ENCODE assay signal across 14 cellular contexts in the genomic region with DNA sequence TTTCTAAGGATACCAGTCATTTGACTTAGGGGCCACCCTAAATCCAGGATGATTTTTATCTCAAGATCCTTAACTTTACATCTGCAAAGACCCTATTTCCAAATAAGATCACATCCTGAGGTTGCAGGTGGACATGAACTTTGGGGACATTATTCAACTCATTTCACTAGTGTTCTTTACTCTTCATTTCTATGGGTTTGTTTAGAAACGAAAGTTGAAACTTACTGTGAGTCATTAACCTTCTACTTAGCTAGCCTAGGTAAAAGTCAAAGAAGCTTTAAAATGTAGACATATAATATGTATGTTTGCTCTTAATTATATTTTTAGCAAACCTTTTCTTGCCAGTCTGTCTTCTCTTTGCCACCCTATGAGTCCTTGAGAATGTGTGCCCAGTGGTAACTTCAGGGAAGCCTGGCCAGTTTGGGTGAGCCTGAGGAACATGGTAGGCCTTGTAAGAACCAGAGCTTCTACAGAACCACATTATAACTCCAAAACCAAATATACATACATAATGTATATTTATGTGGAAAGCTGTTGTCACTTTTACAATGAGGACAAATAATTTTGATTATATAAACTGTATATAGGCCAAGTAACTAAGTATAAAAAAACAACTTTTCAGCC. TPM values are rescaled to one million over a fixed set of nuclear protein-coding genes. Genes with fewer than 3 reads are reported as not detected.
DNase-seq lines count a peak whose midpoint lies in the region; ATAC-seq and TF ChIP-seq lines count a peak whose summit lies in the region.
"Had no signal": no experiment of that assay in that cellular context is flagged by ENCODE, and none has a peak within 500 bp of the region (broad histone marks: within the 10 kb centered on the region; RNA-seq: fewer than 3 reads in every experiment).

No MANE protein-coding gene starts in this region.

- peaks cover 25 to 37% of the 10 kb centered on the region in 2 donors for H3K36me3 Mint-ChIP-seq in CD14-positive monocyte
- peaks cover 6% of the 10 kb centered on the region for H3K36me3 Mint-ChIP-seq in activated naive CD8-positive, alpha-beta T cell

- H3K27me3 Mint-ChIP-seq in CD14-positive monocyte (ENCODE audit: low read depth in 3 of 3), result no peaks in the 10 kb centered on the region
- no peaks in the 10 kb centered on the region for H3K27me3 Mint-ChIP-seq in activated naive CD8-positive, alpha-beta T cell

- intact Hi-C loops in CD14-positive monocyte (cut with micrococcal nuclease), result no loop called here

- H3K4me3 Mint-ChIP-seq in CD14-positive monocyte, result no peak overlapping the region
- H3K4me3 Mint-ChIP-seq in activated naive CD8-positive, alpha-beta T cell, result peak overlapping the region; percentile 38

- DNase-seq in CD14-positive monocyte (ENCODE audit: low spot score) (no peak), cortex of kidney (lab: John Stamatoyannopoulos, UW) (no peak)
- DNase-seq in stimulated activated CD4-positive, alpha-beta T cell treated with anti-CD3 and anti-CD28 coated beads, Interleukin-15, amount 100 ng/mL, for 24 hours, result no peak
- DNase-seq: aorta; GOT3; left colon; NCI-H2029 treated with DMSO at 0.1 percent for 48 hours; posterior cingulate gyrus; stimulated activated CD4-positive, alpha-beta T cell treated with anti-CD3 and anti-CD28 coated beads, Interleukin-12 subunit alpha, Interleukin-12 subunit beta, amount 100 ng/mL, for 4 hours had no signal

- peak overlapping the region in 4 of 7 donors; percentile 13 to 45 (median 30) for H3K27ac Mint-ChIP-seq in CD14-positive monocyte
- H3K27ac Mint-ChIP-seq in activated naive CD8-positive, alpha-beta T cell, result peak overlapping the region; percentile 77

- peaks cover 7% of the 10 kb centered on the region for H3K4me1 Mint-ChIP-seq in CD14-positive monocyte
- peaks cover 66% of the 10 kb centered on the region for H3K4me1 Mint-ChIP-seq in activated naive CD8-positive, alpha-beta T cell (ENCODE audit: low read depth)

- ATAC-seq in GM18907 (IDR thresholded peaks at IDR 0.05; ENCODE audit: unreplicated experiment) (peak; percentile 60), HG03378 (IDR thresholded peaks at IDR 0.05; ENCODE audit: unreplicated experiment) (peak; percentile 61), GM21526 (IDR thresholded peaks at IDR 0.05; ENCODE audit: low FRiP score, unreplicated experiment) (no peak), GM18519 (IDR thresholded peaks at IDR 0.05; ENCODE audit: low FRiP score, unreplicated experiment) (no peak)
- ATAC-seq: left colon had no signal

- TF ChIP-seq CTCF in CD14-positive monocyte (IDR thresholded peaks at IDR 0.05), result no peak

- no peaks in the 10 kb centered on the region for H3K9me3 Mint-ChIP-seq in CD14-positive monocyte
- no peaks in the 10 kb centered on the region for H3K9me3 Mint-ChIP-seq in activated naive CD8-positive, alpha-beta T cell (ENCODE audit: low read depth)

RNA-seq across cellular contexts. Expression of gene BPTF, which starts 38.4 kb away (rescaled TPM):
- 1 to 10 TPM; 1.9 to 4.5 TPM for polyA plus RNA-seq in CD14-positive monocyte

Comparison
In these comparisons a context has a peak if more than half of its experiments do, and no peak if none do; other contexts are left out.
1. ATAC-seq: peak in GM18907 (single experiment) and HG03378 (single experiment); none in GM21526 (single experiment) and GM18519 (single experiment).